1 cellular context compared by ENCODE assay signal in the genomic region with DNA sequence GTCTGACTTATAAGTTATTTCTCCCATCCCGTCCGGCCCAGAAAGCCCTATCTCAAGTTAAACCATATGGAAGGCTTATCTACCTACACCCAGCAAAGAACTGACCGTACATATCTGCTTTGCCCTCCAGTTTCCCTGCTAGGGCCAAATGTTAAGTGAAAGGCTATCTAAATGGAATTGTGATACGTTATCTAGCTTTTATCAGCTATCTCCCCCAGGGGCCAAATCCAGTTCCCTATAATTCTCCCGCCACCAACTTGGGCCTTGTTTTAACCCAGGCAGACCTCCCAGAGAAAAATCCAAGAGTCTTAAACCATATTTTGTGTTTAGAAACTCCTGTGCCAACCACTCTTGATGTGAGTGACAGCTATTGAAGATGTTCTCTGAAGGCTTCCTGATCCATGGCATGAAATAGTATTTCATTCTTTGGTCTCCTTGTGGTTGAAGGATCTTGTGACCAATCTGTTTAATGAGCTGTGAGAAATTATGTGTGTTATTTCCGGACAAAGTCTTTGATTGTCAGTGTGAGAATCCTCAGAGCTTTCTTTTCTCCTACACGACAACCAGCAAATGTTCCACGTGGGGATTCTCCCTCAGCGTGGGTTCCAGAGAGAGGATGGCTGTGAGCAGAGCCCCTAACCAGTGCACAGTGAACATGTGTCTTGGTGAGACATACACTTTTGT.
TF ChIP-seq lines count a peak whose summit lies in the region.

No MANE protein-coding gene starts in this region.

TF ChIP-seq in IMR-90, 13 proteins besides CTCF, POLR2A, EP300 and RAD21:
- TF ChIP-seq, protein P1, sequence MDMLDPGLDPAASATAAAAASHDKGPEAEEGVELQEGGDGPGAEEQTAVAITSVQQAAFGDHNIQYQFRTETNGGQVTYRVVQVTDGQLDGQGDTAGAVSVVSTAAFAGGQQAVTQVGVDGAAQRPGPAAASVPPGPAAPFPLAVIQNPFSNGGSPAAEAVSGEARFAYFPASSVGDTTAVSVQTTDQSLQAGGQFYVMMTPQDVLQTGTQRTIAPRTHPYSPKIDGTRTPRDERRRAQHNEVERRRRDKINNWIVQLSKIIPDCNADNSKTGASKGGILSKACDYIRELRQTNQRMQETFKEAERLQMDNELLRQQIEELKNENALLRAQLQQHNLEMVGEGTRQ (IDR thresholded peaks at IDR 0.05; ENCODE audit: low read depth, low read length) = no peak
- TF ChIP-seq RCOR1 (IDR thresholded peaks at IDR 0.05; ENCODE audit: insufficient replicate concordance, low read length) = no peak
- no peak for TF ChIP-seq MAFK (IDR thresholded peaks at IDR 0.05; ENCODE audit: low read depth, low read length)
- TF ChIP-seq SMC3 (IDR thresholded peaks at IDR 0.05; ENCODE audit: low read depth, low read length) = no peak
- TF ChIP-seq MXI1 (IDR thresholded peaks at IDR 0.05; ENCODE audit: borderline replicate concordance, low read depth, low read length) = no peak
- TF ChIP-seq FOS (IDR thresholded peaks at IDR 0.05; ENCODE audit: low read depth, low read length) = no peak
- TF ChIP-seq ELK1 (IDR thresholded peaks at IDR 0.05; ENCODE audit: borderline replicate concordance, low read depth, low read length) = no peak
- no peak for TF ChIP-seq CHD1 (IDR thresholded peaks at IDR 0.05; ENCODE audit: low read depth, low read length)
- TF ChIP-seq RFX5 (IDR thresholded peaks at IDR 0.05; ENCODE audit: low read depth, low read length) = no peak
